In the genomic region with DNA sequence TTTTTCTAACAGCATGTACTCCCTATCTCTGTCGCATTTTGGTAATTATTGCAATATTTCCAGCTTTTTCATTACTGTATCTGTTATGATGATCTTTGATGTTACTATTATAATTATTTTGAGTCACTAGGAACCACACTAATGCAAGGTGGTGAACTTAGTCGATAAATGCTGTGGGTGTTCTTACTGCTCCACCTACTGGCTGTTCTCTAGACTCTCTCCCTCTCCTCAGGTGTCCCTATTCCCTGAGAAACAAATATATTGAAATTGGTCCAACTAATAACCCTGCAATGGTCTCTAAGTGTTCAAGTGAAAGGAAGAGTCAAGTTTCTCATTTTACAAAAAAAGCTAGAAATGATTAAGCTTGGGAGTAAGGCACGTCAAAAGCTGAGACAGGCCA, we compare ENCODE assay signal across 8 cellular contexts. TPM values are rescaled to one million over a fixed set of nuclear protein-coding genes. Genes with fewer than 3 reads are reported as not detected.
A peak's percentile ranks its signal among the peaks of the same experiment; 100 is the strongest.
DNase-seq lines count a peak whose midpoint lies in the region; ATAC-seq and TF ChIP-seq lines count a peak whose summit lies in the region.

No MANE protein-coding gene starts in this region.

- TF ChIP-seq CTCF in fibroblast of pulmonary artery (IDR thresholded peaks at IDR 0.05; ENCODE audit: low read length, missing control alignments), result peak; percentile 65

- peak; percentile 60 for ATAC-seq in GM21526 (IDR thresholded peaks at IDR 0.05; ENCODE audit: low FRiP score, unreplicated experiment)
- ATAC-seq in GM21423 (IDR thresholded peaks at IDR 0.05; ENCODE audit: unreplicated experiment), result no peak

- peak; percentile 3 for DNase-seq in DMS114 treated with DMSO at 0.1 percent for 48 hours (lab: John Stamatoyannopoulos, UW; ENCODE audit: unreplicated experiment)
- peak; percentile 11 for DNase-seq in NCI-H460 (ENCODE audit: extremely low read depth, low read depth)
- peak; percentile 37 for DNase-seq in fibroblast of pulmonary artery (ENCODE audit: low read depth)
- DNase-seq in KG1 (lab: John Stamatoyannopoulos, UW), result no peak
- DNase-seq in activated naive CD4-positive, alpha-beta T cell (lab: John Stamatoyannopoulos, UW), result no peak
- no peak for DNase-seq in stimulated activated CD4-positive, alpha-beta T cell treated with anti-CD3 and anti-CD28 coated beads, Interleukin-12 subunit alpha, Interleukin-12 subunit beta, amount 100 ng/mL, for 4 hours

- no peak overlapping the region for H3K4me3 ChIP-seq in fibroblast of pulmonary artery (replicated peaks; ENCODE audit: low read depth, low read length)

RNA-seq across cellular contexts. Expression of a gene that starts 10.5 kb away (rescaled TPM):
- 17.0 and 22.5 TPM in 2 replicates for total RNA-seq in NCI-H460 (2014; rRNA removed; shearing (Covaris generic))
- 17.1 and 17.4 TPM in 2 replicates for polyA plus RNA-seq in NCI-H460 (2014; cell fraction: nucleus; rRNA removed)

Comparison
In these comparisons a context has a peak if more than half of its experiments do, and no peak if none do; other contexts are left out.
1. DNase-seq: peak in DMS114 treated with DMSO at 0.1 percent for 48 hours (single experiment), NCI-H460 (single experiment) and fibroblast of pulmonary artery (single experiment); none in KG1 (single experiment), activated naive CD4-positive, alpha-beta T cell (0 of 4) and stimulated activated CD4-positive, alpha-beta T cell treated with anti-CD3 and anti-CD28 coated beads, Interleukin-12 subunit alpha, Interleukin-12 subunit beta, amount 100 ng/mL, for 4 hours (single experiment).